2 cellular contexts compared by ENCODE assay signal in the genomic region with DNA sequence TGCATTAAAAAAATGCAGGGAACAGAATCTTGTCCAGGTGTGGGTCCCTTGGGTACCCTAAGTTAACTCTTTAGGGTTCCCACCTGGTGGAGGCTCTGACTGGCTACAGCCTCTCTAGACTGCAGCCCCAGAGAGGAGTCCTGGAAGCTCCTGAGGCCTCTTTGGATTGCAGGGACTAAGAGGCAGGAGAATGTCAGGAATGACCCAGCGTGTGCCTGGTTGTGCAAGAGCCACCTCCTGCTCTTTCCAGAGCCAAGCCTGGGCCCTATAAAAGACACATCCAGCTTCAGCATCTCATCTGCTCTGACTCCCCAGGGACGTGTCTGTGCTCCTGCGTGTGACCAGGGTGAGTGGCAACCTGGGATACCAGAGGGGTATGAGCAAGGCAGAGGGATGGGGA. TPM values are rescaled to one million over a fixed set of nuclear protein-coding genes. Genes with fewer than 3 reads are reported as not detected.
"Had no signal": no experiment of that assay in that cellular context is flagged by ENCODE, and none has a peak within 500 bp of the region (broad histone marks: within the 10 kb centered on the region; RNA-seq: fewer than 3 reads in every experiment).

A gene with protein sequence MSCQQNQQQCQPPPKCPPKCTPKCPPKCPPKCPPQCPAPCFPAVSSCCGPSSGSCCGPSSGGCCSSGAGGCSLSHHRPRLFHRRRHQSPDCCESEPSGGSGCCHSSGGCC (plus strand): TSS at position 297 of the 400 bp plus-strand sequence. CDS start 737 bp downstream, outside the sequence.

RNA-seq across cellular contexts. Expression of the gene that starts here (rescaled TPM):
- total RNA-seq: G401, GM12878 had no signal
- polyA plus RNA-seq: GM12878 had no signal
